Comparison of ENCODE assay signal across 8 cellular contexts in the genomic region with DNA sequence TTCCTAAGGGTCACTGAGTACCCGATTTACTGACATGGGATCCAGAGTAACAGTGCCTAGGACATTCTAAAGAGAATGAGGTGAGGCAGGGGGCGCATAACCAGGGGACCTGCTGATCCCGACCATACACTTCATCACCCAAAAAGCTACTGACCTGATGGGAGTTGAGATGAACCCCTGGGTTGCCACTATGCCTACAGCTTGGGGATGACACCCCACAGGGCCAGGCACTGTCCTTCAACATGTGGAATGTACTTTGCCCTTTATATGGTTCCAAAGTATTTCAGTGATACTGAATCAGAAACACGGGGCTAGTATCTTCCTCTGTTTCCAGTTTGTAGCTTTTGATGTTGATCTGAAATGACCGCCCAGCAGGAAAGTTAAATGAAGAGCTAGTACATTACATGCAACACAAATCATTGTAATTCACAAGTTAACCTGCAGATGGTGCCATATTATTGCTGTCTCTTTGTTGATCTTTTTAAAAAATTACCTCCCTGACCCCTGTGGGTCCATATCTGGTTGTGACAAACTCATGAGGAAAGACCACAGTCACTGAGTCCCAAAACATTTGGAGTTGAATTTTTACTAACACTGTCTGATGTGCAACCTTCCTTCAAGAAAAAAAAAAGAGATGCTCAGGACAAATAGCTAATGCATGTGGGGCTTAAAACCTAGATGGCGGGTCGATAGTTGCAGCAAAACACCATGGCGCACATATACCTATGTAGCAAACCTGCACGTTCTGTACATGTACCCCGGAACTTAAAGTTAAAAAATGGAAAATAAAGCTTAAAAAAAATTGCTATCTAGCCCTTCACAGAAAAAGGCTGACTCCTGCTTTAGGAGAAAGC. TPM values are rescaled to one million over a fixed set of nuclear protein-coding genes. Genes with fewer than 3 reads are reported as not detected.
A peak's percentile ranks its signal among the peaks of the same experiment; 100 is the strongest.
DNase-seq lines count a peak whose midpoint lies in the region; ATAC-seq, FAIRE-seq and TF ChIP-seq lines count a peak whose summit lies in the region.

No MANE protein-coding gene starts in this region.

- H3K4me3 ChIP-seq in OCI-LY7 (ENCODE audit: low read depth, low read length, poor library complexity, severe bottlenecking) (no peak overlapping the region), H1 (ENCODE audit: extremely low read depth in 1 of 4, insufficient read depth in 2 of 4, low read depth in 3 of 4, low read length in 4 of 4) (no peak overlapping the region), neuronal stem cell (ENCODE audit: low read length in 2 of 2) (no peak overlapping the region)

- H3K14ac ChIP-seq in H1 (ENCODE audit: insufficient read length), result no peak overlapping the region
- no peak overlapping the region for H3K14ac ChIP-seq in neuronal stem cell (ENCODE audit: low read length)

- TF ChIP-seq EP300 in H1 (IDR thresholded peaks at IDR 0.05; ENCODE audit: borderline replicate concordance in 1 of 2, low read depth in 2 of 2, low read length in 2 of 2), result no peak

- H3K23ac ChIP-seq in H1 (ENCODE audit: insufficient read length), result no peak overlapping the region
- H3K23ac ChIP-seq in neuronal stem cell (ENCODE audit: low read depth, low read length, poor library complexity), result no peak overlapping the region

- H3K9ac ChIP-seq in H1 (replicated peaks in 1 of 4; ENCODE audit: extremely low read depth in 1 of 4, low read depth in 3 of 4, low read length in 3 of 4) (no peak overlapping the region), neuronal stem cell (ENCODE audit: low read depth, low read length, poor library complexity) (no peak overlapping the region)

- peak; percentile 86 to 89 for TF ChIP-seq RAD21 in H1 (IDR thresholded peaks at IDR 0.05 in 1 of 2, conservative IDR thresholded peaks at IDR 0.05 in 1 of 2; ENCODE audit: low read depth in 2 of 2, low read length in 2 of 2)

- DNase-seq in Right ventricle myocardium superior, result no peak
- no peak for DNase-seq in Right ventricle myocardium inferior (ENCODE audit: missing footprints)
- peak; percentile 69 for DNase-seq in OCI-LY7 (ENCODE audit: low spot score)
- DNase-seq in H1 (ENCODE audit: low read depth in 1 of 2, low spot score in 2 of 2), result no peak
- DNase-seq in neuronal stem cell (ENCODE audit: low spot score), result peak; percentile 50
- no peak for DNase-seq in cerebellar nuclear complex (lab: John Stamatoyannopoulos, UW)

- H2BK5ac ChIP-seq in H1 (ENCODE audit: low read depth, low read length), result no peak overlapping the region
- H2BK5ac ChIP-seq in neuronal stem cell (ENCODE audit: low read length), result no peak overlapping the region

- BruUV-seq in OCI-LY7 (replicated peaks; lab: Mats Ljungman, UMichigan), result no TSS peak

- H2BK20ac ChIP-seq in H1 (ENCODE audit: low read length), result no peak overlapping the region

- H3K4me1 ChIP-seq in OCI-LY7 (ENCODE audit: insufficient read depth, low read length, poor library complexity, severe bottlenecking) (no peaks in the 10 kb centered on the region), H1 (replicated peaks in 1 of 4; ENCODE audit: control insufficient read depth in 3 of 4, insufficient read depth in 4 of 4, low read length in 3 of 4) (no peaks in the 10 kb centered on the region), neuronal stem cell (ENCODE audit: control insufficient read depth in 2 of 2, insufficient read depth in 1 of 2, low read depth in 1 of 2, low read length in 2 of 2) (no peaks in the 10 kb centered on the region)

- H3K9me2 ChIP-seq in OCI-LY7 (ENCODE audit: insufficient read depth, low read length), result no peaks in the 10 kb centered on the region

- H3K56ac ChIP-seq in H1 (replicated peaks; ENCODE audit: insufficient read length, low read depth, low read length), result no peak overlapping the region

- H4K91ac ChIP-seq in H1 (replicated peaks; ENCODE audit: insufficient read length, low read length) (no peak overlapping the region), neuronal stem cell (ENCODE audit: low read depth, low read length, poor library complexity) (no peak overlapping the region)

- POLR2A ChIA-PET in OCI-LY7 (lab: Charles Lee), result interaction anchor here (0.7 to 1.8 kb wide), 4 partner anchors 29 to 587 kb away, joined by 3 to 6 read pairs (median 4); no protein-coding TSS in a partner anchor
- POLR2A ChIA-PET in H1 (lab: Charles Lee; ENCODE audit: partially characterized antibody), result interaction anchor here (0.8 kb wide), 1 partner anchor 39 kb away, joined by 4 read pairs; no protein-coding TSS in a partner anchor

- H3K27ac ChIP-seq in OCI-LY7 (ENCODE audit: low read depth, low read length, poor library complexity, severe bottlenecking), result no peak overlapping the region
- no peak overlapping the region for H3K27ac ChIP-seq in H1 (ENCODE audit: low read depth, low read length)
- no peak overlapping the region for H3K27ac ChIP-seq in neuronal stem cell (replicated peaks; ENCODE audit: low read length)

- no peak overlapping the region for H3K4ac ChIP-seq in H1 (replicated peaks; ENCODE audit: insufficient read length, low read depth, low read length)
- H3K4ac ChIP-seq in neuronal stem cell (ENCODE audit: low read length), result no peak overlapping the region

- H2BK12ac ChIP-seq in H1 (ENCODE audit: low read depth, low read length) (no peak overlapping the region), neuronal stem cell (ENCODE audit: low read length) (no peak overlapping the region)

- no peak overlapping the region for H4K5ac ChIP-seq in H1 (ENCODE audit: insufficient read length, low read depth, low read length)

- H3K27me3 ChIP-seq in H1 (replicated peaks in 1 of 4; ENCODE audit: control insufficient read depth in 3 of 4, extremely low read depth in 1 of 4, insufficient read depth in 3 of 4, low read length in 3 of 4), result no peaks in the 10 kb centered on the region
- no peaks in the 10 kb centered on the region for H3K27me3 ChIP-seq in neuronal stem cell (ENCODE audit: control insufficient read depth in 3 of 3, insufficient read depth in 3 of 3, low read depth in 1 of 3, low read length in 3 of 3)

- H4K8ac ChIP-seq in H1 (ENCODE audit: extremely low read depth, insufficient read depth, low read length) (no peak overlapping the region), neuronal stem cell (ENCODE audit: low read depth, low read length) (no peak overlapping the region)

- CTCF ChIA-PET in OCI-LY7 (lab: Charles Lee; ENCODE audit: unreplicated experiment), result interaction anchor here (1.0 kb wide), 2 partner anchors 244 to 324 kb away, joined by 3 to 4 read pairs; a partner anchor contains a TSS
- CTCF ChIA-PET in H1 (lab: Charles Lee; ENCODE audit: partially characterized antibody), result interaction anchor here (0.6 to 7.2 kb wide), 70 partner anchors 9 to 972 kb away, joined by 3 to 66 read pairs (median 4); a partner anchor contains a TSS

- no peak overlapping the region for H2BK15ac ChIP-seq in H1 (ENCODE audit: low read length)
- no peak overlapping the region for H2BK15ac ChIP-seq in neuronal stem cell (ENCODE audit: low read length)

- H3K23me2 ChIP-seq in H1 (ENCODE audit: low read depth, low read length), result no peaks in the 10 kb centered on the region

- H3K79me1 ChIP-seq in H1 (ENCODE audit: low read depth, low read length), result no peaks in the 10 kb centered on the region
- H3K79me1 ChIP-seq in neuronal stem cell (ENCODE audit: low read depth, low read length), result no peaks in the 10 kb centered on the region

- H3K79me2 ChIP-seq in OCI-LY7 (ENCODE audit: insufficient read depth, low read depth, low read length) (no peaks in the 10 kb centered on the region), H1 (ENCODE audit: control insufficient read depth in 1 of 2, insufficient read depth in 2 of 2, low read length in 2 of 2) (no peaks in the 10 kb centered on the region)

- H3K4me2 ChIP-seq in OCI-LY7 (ENCODE audit: low read length), result no peak overlapping the region
- H3K4me2 ChIP-seq in H1 (ENCODE audit: insufficient read depth in 1 of 2, low read depth in 2 of 2, low read length in 2 of 2), result no peak overlapping the region
- no peak overlapping the region for H3K4me2 ChIP-seq in neuronal stem cell (ENCODE audit: insufficient read depth, low read length, poor library complexity, severe bottlenecking)

- H2AFZ ChIP-seq in OCI-LY7 (ENCODE audit: low read length) (no peak overlapping the region), H1 (ENCODE audit: low read length) (no peak overlapping the region), neuronal stem cell (ENCODE audit: low read length) (no peak overlapping the region)

- H4K20me1 ChIP-seq in OCI-LY7 (ENCODE audit: insufficient read depth, low read length) (no peaks in the 10 kb centered on the region), H1 (replicated peaks in 1 of 2; ENCODE audit: control insufficient read depth in 1 of 2, insufficient read depth in 2 of 2, low read length in 2 of 2) (no peaks in the 10 kb centered on the region)

- H3K36me3 ChIP-seq in OCI-LY7 (ENCODE audit: insufficient read depth, low read length) (no peaks in the 10 kb centered on the region), H1 (ENCODE audit: control insufficient read depth in 2 of 4, insufficient read depth in 4 of 4, low read length in 3 of 4) (no peaks in the 10 kb centered on the region), neuronal stem cell (replicated peaks in 1 of 2; ENCODE audit: control insufficient read depth in 2 of 2, insufficient read depth in 2 of 2, low read length in 2 of 2) (no peaks in the 10 kb centered on the region)

- peak; percentile 58 for FAIRE-seq in H1 (lab: Jason Lieb, UNC)

- H2AK5ac ChIP-seq in H1 (ENCODE audit: low read depth, low read length) (no peak overlapping the region), neuronal stem cell (ENCODE audit: low read depth, low read length) (no peak overlapping the region)

- WGBS in H1 (ENCODE audit: extremely low coverage in 1 of 2, insufficient coverage in 1 of 2, insufficient read length in 1 of 2, insufficient replicate concordance in 2 of 2, low coverage in 1 of 2, low lambda C conversion rate in 2 of 2, missing lambda C conversion rate in 1 of 2), 2 experiments, result 58% methylated on average over 10 of the region's 10 CpGs; no CpG with 5 or more reads in 1 of the 2 experiments
- no CpG with 5 or more reads among the region's 10 CpGs for WGBS in neuronal stem cell (ENCODE audit: extremely low coverage in 2 of 2, insufficient read length in 2 of 2, insufficient replicate concordance in 1 of 2), 2 donors

- intact Hi-C loops in Right ventricle myocardium superior (cut with DNase I), result loop anchor here (2.0 to 10.0 kb wide), 2 partner anchors 322 to 586 kb away; no protein-coding TSS in a partner anchor
- intact Hi-C loops in Right ventricle myocardium inferior (cut with DNase I), result loop anchor here (5.0 kb wide), 1 partner anchor 589 kb away; no protein-coding TSS in a partner anchor
- intact Hi-C loops in OCI-LY7 (cut with micrococcal nuclease; ENCODE audit: unreplicated experiment), result loop anchor here (1.0 to 5.0 kb wide), 3 partner anchors 279 to 591 kb away; no protein-coding TSS in a partner anchor

- H2BK120ac ChIP-seq in H1 (replicated peaks; ENCODE audit: low read depth, low read length) (no peak overlapping the region), neuronal stem cell (ENCODE audit: low read depth, low read length) (no peak overlapping the region)

- H3K9me3 ChIP-seq in OCI-LY7 (ENCODE audit: low read length) (peaks cover 5% of the 10 kb centered on the region; the same call in 1 of the 2 replicates), H1 (ENCODE audit: insufficient read depth in 2 of 2, low read depth in 1 of 2, low read length in 1 of 2) (peaks cover 0 to 7% of the 10 kb centered on the region in 2 experiments; a peak in 2 of 4 replicates), neuronal stem cell (replicated peaks in 1 of 2; ENCODE audit: control insufficient read depth in 2 of 2, insufficient read depth in 1 of 2, low read depth in 1 of 2, low read length in 2 of 2) (peaks cover 2 to 3% of the 10 kb centered on the region in 2 donors)

- no peak for TF ChIP-seq POLR2A in H1 (IDR thresholded peaks at IDR 0.05; ENCODE audit: control extremely low read depth in 1 of 2, low read depth in 2 of 2, low read length in 2 of 2)

- H3K18ac ChIP-seq in H1 (ENCODE audit: extremely low read depth, low read length) (no peak overlapping the region), neuronal stem cell (ENCODE audit: low read length) (no peak overlapping the region)

- ATAC-seq in Right ventricle myocardium superior (ENCODE audit: poor library complexity) (peak; percentile 46), Right ventricle myocardium inferior (no peak), HG03159 (IDR thresholded peaks at IDR 0.05; ENCODE audit: unreplicated experiment) (peak; percentile 64), HG02588 (IDR thresholded peaks at IDR 0.05; ENCODE audit: unreplicated experiment) (no peak)

- TF ChIP-seq CTCF in OCI-LY7 (conservative IDR thresholded peaks at IDR 0.05; ENCODE audit: low read length), result peak; percentile 92
- peak in 2 of 3 experiments; percentile 46 to 64; a peak in 2 of 4 replicates for TF ChIP-seq CTCF in H1 (IDR thresholded peaks at IDR 0.05; ENCODE audit: control extremely low read depth in 1 of 3, insufficient read depth in 1 of 3, low read depth in 1 of 3, low read length in 3 of 3)

RNA-seq across cellular contexts. Expression of a gene that starts 42.7 kb away (rescaled TPM):
- total RNA-seq in Right ventricle myocardium superior (37.1 TPM), Right ventricle myocardium inferior (51.9 TPM), OCI-LY7 (2022) (23.8 and 25.2 TPM in 2 replicates)
- total RNA-seq in OCI-LY7 (2014; rRNA removed; shearing (Covaris generic)), result 15.4 and 17.4 TPM in 2 replicates
- 52.5 and 54.3 TPM in 2 replicates for total RNA-seq in H1 (2021; fragmentation: NEBNext Ultra II Directional; extraction: Animal tissue kit (Norgen Biotek cat#: 25700))
- 14.4 and 19.3 TPM in 2 replicates for polyA plus RNA-seq in H1 (2011; rRNA removed)
- 23.1 TPM for polyA plus RNA-seq in H1 (2011; cell fraction: cytosol; rRNA removed)
- 17.0 TPM for polyA plus RNA-seq in H1 (2011; cell fraction: nucleus; rRNA removed)
- 24.0 to 35.0 TPM (median 27.9 TPM) in 4 replicates for polyA plus RNA-seq in H1 (2012, experiment 1 of 2)
- 3.7 TPM for polyA plus RNA-seq in H1 (2012, experiment 2 of 2)
- polyA plus RNA-seq in H1 (2013, experiment 1 of 2), result 38.9 TPM
- 43.7 TPM for polyA plus RNA-seq in H1 (2013, experiment 2 of 2)
- 77.9 and 94.2 TPM in 2 replicates for polyA minus RNA-seq in H1 (2011; rRNA and poly(A)+ RNA removed)
- polyA minus RNA-seq in H1 (2011; cell fraction: cytosol; rRNA and poly(A)+ RNA removed), result 36.0 TPM
- 104 TPM for polyA minus RNA-seq in H1 (2011; cell fraction: nucleus; rRNA and poly(A)+ RNA removed)
- 20.2 TPM for polyA plus RNA-seq in neuronal stem cell (2013, experiment 1 of 2)
- polyA plus RNA-seq in neuronal stem cell (2013, experiment 2 of 2), result 20.7 TPM

Comparison
In these comparisons a context has a peak if more than half of its experiments do, and no peak if none do; other contexts are left out.
1. ATAC-seq: peak in Right ventricle myocardium superior (single experiment) and HG03159 (single experiment); none in Right ventricle myocardium inferior (single experiment) and HG02588 (single experiment).
2. DNase-seq: peak in OCI-LY7 (single experiment) and neuronal stem cell (single experiment); none in Right ventricle myocardium superior (single experiment), Right ventricle myocardium inferior (single experiment), H1 (0 of 2) and cerebellar nuclear complex (0 of 2).